1 cellular context compared by ENCODE assay signal in genomic region chr18:657311-657997, GRCh38.
TF ChIP-seq lines count a peak whose summit lies in the region.

Gene TYMS (plus strand): TSS chr18:657653. CDS start chr18:657743, 90 bp downstream.

TF ChIP-seq in WTC11, 78 proteins besides CTCF, POLR2A, EP300 and RAD21 (continued from another document):
- TF ChIP-seq AFF4 (CRISPR knock-in tag; IDR thresholded peaks at IDR 0.05; ENCODE audit: borderline replicate concordance) (no peak), PREB (CRISPR knock-in tag; IDR thresholded peaks at IDR 0.05; ENCODE audit: borderline replicate concordance) (no peak), ERG (CRISPR knock-in tag; IDR thresholded peaks at IDR 0.05) (no peak), SP1 (CRISPR knock-in tag; conservative IDR thresholded peaks at IDR 0.05) (peak; percentile 62; the same call in 1 of the 2 replicates), E2F1 (CRISPR knock-in tag; IDR thresholded peaks at IDR 0.05) (no peak), GRHL2 (CRISPR knock-in tag; IDR thresholded peaks at IDR 0.05; ENCODE audit: insufficient replicate concordance, severe bottlenecking) (no peak), ZNF512 (CRISPR knock-in tag; IDR thresholded peaks at IDR 0.05; ENCODE audit: borderline replicate concordance) (no peak), FOXP4 (CRISPR knock-in tag; IDR thresholded peaks at IDR 0.05) (peak; percentile 75; the same call in 1 of the 2 replicates), JAZF1 (CRISPR knock-in tag; IDR thresholded peaks at IDR 0.05) (no peak), ARID4B (CRISPR knock-in tag; IDR thresholded peaks at IDR 0.05; ENCODE audit: borderline replicate concordance) (peak; percentile 66; the same call in 1 of the 2 replicates), ZBTB21 (CRISPR knock-in tag; IDR thresholded peaks at IDR 0.05; ENCODE audit: borderline replicate concordance) (no peak), CREB1 (CRISPR knock-in tag; IDR thresholded peaks at IDR 0.05) (0 out of 2 replicates have a peak, but pooled peaks have one; percentile 33), NR3C1 (CRISPR knock-in tag; conservative IDR thresholded peaks at IDR 0.05; ENCODE audit: low read depth) (no peak), SMAD4 (CRISPR knock-in tag; IDR thresholded peaks at IDR 0.05) (0 out of 2 replicates have a peak, but pooled peaks have one; percentile 54)
TF ChIP-seq in WTC11: peak in this region for 21.
